Comparison of ENCODE assay signal across 16 cellular contexts in the genomic region with DNA sequence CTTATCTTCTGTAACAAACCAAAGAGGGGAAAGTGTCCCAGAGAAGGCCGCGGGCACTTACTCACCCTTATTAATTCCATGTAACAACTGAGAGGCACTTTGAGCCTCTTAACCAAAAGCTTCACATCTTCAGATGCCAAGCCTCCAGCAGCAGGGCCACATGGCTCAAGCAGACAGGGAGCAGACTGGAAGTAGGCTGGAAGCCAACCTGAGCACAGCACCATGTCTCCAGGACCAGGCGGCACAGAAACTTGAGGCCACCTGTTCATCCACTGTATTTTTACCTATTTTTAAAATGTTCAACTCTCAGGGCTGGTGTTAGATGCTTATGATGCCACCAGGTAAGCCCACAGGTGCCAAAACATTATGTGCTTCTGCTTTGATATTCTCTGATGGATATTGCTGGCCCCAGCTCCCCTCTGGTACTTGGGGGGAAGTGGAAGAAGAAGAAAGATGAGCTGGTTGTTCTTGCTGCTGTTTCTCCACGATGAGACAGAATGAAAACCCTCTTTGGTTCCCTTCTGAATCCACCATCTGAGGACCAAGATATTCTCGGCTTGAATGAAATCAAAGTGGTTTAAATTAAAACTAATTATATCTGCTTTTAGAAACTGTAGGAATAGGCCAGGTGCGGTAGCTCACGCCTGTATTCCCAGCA. TPM values are rescaled to one million over a fixed set of nuclear protein-coding genes. Genes with fewer than 3 reads are reported as not detected.
DNase-seq lines count a peak whose midpoint lies in the region; ATAC-seq and TF ChIP-seq lines count a peak whose summit lies in the region.
"Had no signal": no experiment of that assay in that cellular context is flagged by ENCODE, and none has a peak within 500 bp of the region (broad histone marks: within the 10 kb centered on the region; RNA-seq: fewer than 3 reads in every experiment).

No MANE protein-coding gene starts in this region.

- H3K36me3 Mint-ChIP-seq in CD8-positive, alpha-beta memory T cell: no peaks in the 10 kb centered on the region
- no peaks in the 10 kb centered on the region for H3K36me3 Mint-ChIP-seq in activated B cell treated with CpG ODN at 0.5 μM for 24 hours (ENCODE audit: low read depth)
- H3K36me3 Mint-ChIP-seq: activated naive CD4-positive, alpha-beta T cell treated with anti-CD3 and anti-CD28 coated beads, Interleukin-2, amount 10 ng/mL, durations not matched to agents 7 days and 5 days; mesothelial cell of epicardium had no signal

- no peak overlapping the region for H3K4me3 ChIP-seq in CD8-positive, alpha-beta memory T cell (ENCODE audit: low read length)
- no peak overlapping the region for H3K4me3 ChIP-seq in muscle layer of duodenum (ENCODE audit: low read depth in 1 of 2, low read length in 2 of 2)

- peaks cover 5 to 7% (median 5%) of the 10 kb centered on the region in 3 donors for H3K4me1 Mint-ChIP-seq in CD8-positive, alpha-beta memory T cell
- peaks cover 48% of the 10 kb centered on the region for H3K4me1 Mint-ChIP-seq in activated B cell treated with CpG ODN at 0.5 μM for 24 hours
- H3K4me1 Mint-ChIP-seq: mesothelial cell of epicardium had no signal

- DNase-seq in CD8-positive, alpha-beta memory T cell: no peak
- DNase-seq in activated B cell treated with CpG ODN at 0.5 μM for 24 hours (no peak), T-helper 1 cell (no peak), NCI-H1436 treated with DMSO at 0.1 percent for 48 hours (lab: John Stamatoyannopoulos, UW) (no peak), hippocampal formation (lab: John Stamatoyannopoulos, UW) (no peak)
- DNase-seq: activated CD4-positive, alpha-beta T cell treated with anti-CD3 and anti-CD28 coated beads for 4 hours; activated naive CD4-positive, alpha-beta T cell treated with anti-CD3 and anti-CD28 coated beads, Interleukin-2, amount 10 ng/mL, durations not matched to agents 7 days and 5 days; islet precursor cell; NCI-H187 treated with DMSO at 0.1 percent for 48 hours; NCI-H526 treated with DMSO at 0.1 percent for 48 hours; nucleus accumbens had no signal

- no peaks in the 10 kb centered on the region for H3K9me3 Mint-ChIP-seq in CD8-positive, alpha-beta memory T cell
- H3K9me3 Mint-ChIP-seq in activated B cell treated with CpG ODN at 0.5 μM for 24 hours: no peaks in the 10 kb centered on the region
- H3K9me3 Mint-ChIP-seq: activated naive CD4-positive, alpha-beta T cell treated with anti-CD3 and anti-CD28 coated beads, Interleukin-2, amount 10 ng/mL, durations not matched to agents 7 days and 5 days; mesothelial cell of epicardium; T-helper 1 cell treated with Interleukin-12 subunit alpha and Interleukin-12 subunit beta and Interleukin-4 antibody, amounts not matched to agents 30 μg/mL and 1 μg/mL, for 36 hours had no signal

- ATAC-seq in GM21529 (IDR thresholded peaks at IDR 0.05; ENCODE audit: unreplicated experiment) (peak; percentile 33), activated B cell treated with CpG ODN at 0.5 μM for 24 hours (ENCODE audit: low read depth) (peak; percentile 4), HG03159 (IDR thresholded peaks at IDR 0.05; ENCODE audit: unreplicated experiment) (no peak)

- CTCF ChIA-PET in CD8-positive, alpha-beta memory T cell (lab: Charles Lee): interaction anchor here (0.6 kb wide), 1 partner anchor 1228 kb away, joined by 3 read pairs; no protein-coding TSS in a partner anchor
- CTCF ChIA-PET in activated B cell treated with CpG ODN at 0.5 μM for 24 hours (lab: Charles Lee): interaction anchor here (1.0 to 2.2 kb wide), 5 partner anchors 12 to 42 kb away, joined by 3 to 10 read pairs (median 7); partner anchors contain the start of gene H3-3A

- H3K4me3 Mint-ChIP-seq in CD8-positive, alpha-beta memory T cell: no peak overlapping the region
- peak overlapping the region; percentile 28 for H3K4me3 Mint-ChIP-seq in activated B cell treated with CpG ODN at 0.5 μM for 24 hours
- H3K4me3 Mint-ChIP-seq: activated naive CD4-positive, alpha-beta T cell treated with anti-CD3 and anti-CD28 coated beads, Interleukin-2, amount 10 ng/mL, durations not matched to agents 7 days and 5 days; mesothelial cell of epicardium; T-helper 1 cell treated with Interleukin-12 subunit alpha and Interleukin-12 subunit beta and Interleukin-4 antibody, amounts not matched to agents 30 μg/mL and 1 μg/mL, for 36 hours had no signal

- peaks cover 0 to 4% of the 10 kb centered on the region in 2 donors for H3K27me3 Mint-ChIP-seq in CD8-positive, alpha-beta memory T cell
- H3K27me3 Mint-ChIP-seq in activated B cell treated with CpG ODN at 0.5 μM for 24 hours: no peaks in the 10 kb centered on the region

- no peak for TF ChIP-seq CTCF in activated B cell treated with CpG ODN at 0.5 μM for 24 hours (IDR thresholded peaks at IDR 0.05)

- POLR2A ChIA-PET in CD8-positive, alpha-beta memory T cell (lab: Charles Lee): interaction anchor here (0.7 kb wide), 1 partner anchor 16 kb away, joined by 6 read pairs; no protein-coding TSS in a partner anchor
- POLR2A ChIA-PET in activated B cell treated with CpG ODN at 0.5 μM for 24 hours (lab: Charles Lee): interaction anchor here (0.6 to 5.0 kb wide), 19 partner anchors 8 to 785 kb away, joined by 3 to 139 read pairs (median 5); partner anchors contain the start of genes H3-3A, PYCR2 and SDE2

- H3K36me3 ChIP-seq in CD8-positive, alpha-beta memory T cell (ENCODE audit: insufficient read depth, low read length): no peaks in the 10 kb centered on the region
- H3K36me3 ChIP-seq in muscle layer of duodenum (ENCODE audit: control insufficient read depth in 1 of 2, insufficient read depth in 2 of 2, low read length in 2 of 2): no peaks in the 10 kb centered on the region

- no peaks in the 10 kb centered on the region for H3K4me1 ChIP-seq in CD8-positive, alpha-beta memory T cell (ENCODE audit: insufficient read depth, low read length)
- no peaks in the 10 kb centered on the region for H3K4me1 ChIP-seq in muscle layer of duodenum (ENCODE audit: control insufficient read depth in 1 of 2, insufficient read depth in 2 of 2, low read length in 2 of 2)

- peak overlapping the region; percentile 16 for H3K27ac ChIP-seq in CD8-positive, alpha-beta memory T cell (ENCODE audit: low read depth, low read length)
- peak overlapping the region; percentile 75 for H3K27ac ChIP-seq in muscle layer of duodenum (ENCODE audit: low read length)

- peak overlapping the region in 1 of 8 donors; percentile 29 for H3K27ac Mint-ChIP-seq in CD8-positive, alpha-beta memory T cell
- peak overlapping the region; percentile 94 for H3K27ac Mint-ChIP-seq in activated B cell treated with CpG ODN at 0.5 μM for 24 hours
- H3K27ac Mint-ChIP-seq: activated naive CD4-positive, alpha-beta T cell treated with anti-CD3 and anti-CD28 coated beads, Interleukin-2, amount 10 ng/mL, durations not matched to agents 7 days and 5 days; mesothelial cell of epicardium; T-helper 1 cell treated with Interleukin-12 subunit alpha and Interleukin-12 subunit beta and Interleukin-4 antibody, amounts not matched to agents 30 μg/mL and 1 μg/mL, for 36 hours had no signal

- H3K9me3 ChIP-seq in CD8-positive, alpha-beta memory T cell (ENCODE audit: low read length): no peaks in the 10 kb centered on the region
- no peaks in the 10 kb centered on the region for H3K9me3 ChIP-seq in muscle layer of duodenum (ENCODE audit: control insufficient read depth in 1 of 2, low read length in 2 of 2)

- no peaks in the 10 kb centered on the region for H3K27me3 ChIP-seq in CD8-positive, alpha-beta memory T cell (ENCODE audit: insufficient read depth, low read length, poor library complexity, severe bottlenecking)
- no peaks in the 10 kb centered on the region for H3K27me3 ChIP-seq in muscle layer of duodenum (ENCODE audit: low read depth, low read length)

- intact Hi-C loops in activated B cell treated with CpG ODN at 0.5 μM for 24 hours (cut with micrococcal nuclease): loop anchor here (1.0 to 10.0 kb wide), 4 partner anchors 27 to 1845 kb away; partner anchors contain the start of genes DEGS1 and H3-3A

RNA-seq across cellular contexts. Expression of gene SDE2, which starts 30.6 kb away (rescaled TPM):
- total RNA-seq in CD8-positive, alpha-beta memory T cell: 10 to 100 TPM; 23.4 to 23.6 TPM
- 8.4 TPM for polyA plus RNA-seq in CD8-positive, alpha-beta memory T cell
- total RNA-seq in activated B cell treated with CpG ODN at 0.5 μM for 24 hours: 21.1 and 21.8 TPM in 2 replicates

RNA-seq across cellular contexts. Expression of gene H3-3A, which starts 32.8 kb away (rescaled TPM):
- total RNA-seq in CD8-positive, alpha-beta memory T cell: 100 to 1,000 TPM; 356 to 372 TPM
- 803 TPM for polyA plus RNA-seq in CD8-positive, alpha-beta memory T cell
- 600 and 642 TPM in 2 replicates for total RNA-seq in activated B cell treated with CpG ODN at 0.5 μM for 24 hours
